Comparison of ENCODE assay signal across 23 cellular contexts in genomic region chr1:112594208-112594876, GRCh38.
"Had no signal": no experiment of that assay in that cellular context is flagged by ENCODE, and none has a peak within 500 bp of the region (broad histone marks: within the 10 kb centered on the region; RNA-seq: fewer than 3 reads in every experiment).

No MANE protein-coding gene starts in this region.

- H3K27me3 ChIP-seq: body of pancreas, colonic mucosa, foreskin keratinocyte, neutrophil had no signal

- H3K9me3 Mint-ChIP-seq: activated CD4-positive, alpha-beta memory T cell treated with anti-CD3 and anti-CD28 coated beads, Interleukin-2, amount 10 ng/mL, durations not matched to agents 7 days and 5 days; activated T-helper 17 cell treated with anti-CD3 and anti-CD28 coated beads, Interleukin-2, amount 50 U/mL, for 72 hours; endodermal cell; natural killer cell treated with Interleukin-12 subunit alpha and Interleukin-12 subunit beta and Interleukin-15 and Interleukin-18, amount 100 ng/mL, for 72 hours had no signal

- H3K36me3 ChIP-seq: colonic mucosa, neutrophil had no signal

- H3K9me3 ChIP-seq: body of pancreas, colonic mucosa, neutrophil had no signal

- H3K4me1 Mint-ChIP-seq: activated B cell treated with CpG ODN at 0.5 μM for 24 hours; activated CD4-positive, alpha-beta memory T cell treated with anti-CD3 and anti-CD28 coated beads, Interleukin-2, amount 10 ng/mL, durations not matched to agents 7 days and 5 days; activated CD8-positive, alpha-beta memory T cell treated with anti-CD3 and anti-CD28 coated beads, Interleukin-2, amount 10 ng/mL, durations not matched to agents 7 days and 5 days; activated naive CD8-positive, alpha-beta T cell treated with anti-CD3 and anti-CD28 coated beads, Interleukin-2, amount 10 ng/mL, durations not matched to agents 7 days and 5 days; activated T-helper 17 cell treated with anti-CD3 and anti-CD28 coated beads, Interleukin-2, amount 50 U/mL, for 72 hours; endodermal cell had no signal

- ATAC-seq: activated CD8-positive, alpha-beta memory T cell treated with anti-CD3 and anti-CD28 coated beads, Interleukin-2, amount 10 ng/mL, durations not matched to agents 7 days and 5 days; activated T-helper 17 cell treated with anti-CD3 and anti-CD28 coated beads, Interleukin-2, amount 50 U/mL, for 72 hours; body of pancreas; foreskin keratinocyte; left lobe of liver; natural killer cell treated with Interleukin-12 subunit alpha and Interleukin-12 subunit beta and Interleukin-15 and Interleukin-18, amount 100 ng/mL, for 72 hours; sciatic nerve had no signal

- H3K79me2 ChIP-seq: parathyroid adenoma had no signal

- DNase-seq: activated B cell treated with CpG ODN at 0.5 μM for 24 hours; activated CD4-positive, alpha-beta memory T cell treated with anti-CD3 and anti-CD28 coated beads, Interleukin-2, amount 10 ng/mL, durations not matched to agents 7 days and 5 days; activated CD4-positive, alpha-beta T cell treated with anti-CD3 and anti-CD28 coated beads for 4 hours; activated CD8-positive, alpha-beta memory T cell treated with anti-CD3 and anti-CD28 coated beads, Interleukin-2, amount 10 ng/mL, durations not matched to agents 7 days and 5 days; activated naive CD4-positive, alpha-beta T cell; activated naive CD8-positive, alpha-beta T cell treated with anti-CD3 and anti-CD28 coated beads, Interleukin-2, amount 10 ng/mL, durations not matched to agents 7 days and 5 days; body of pancreas; colonic mucosa; endodermal cell; foreskin keratinocyte; glutamatergic neuron; hippocampal formation; kidney; stimulated activated naive CD4-positive, alpha-beta T cell had no signal

- FAIRE-seq: kidney, TTC549 had no signal

- H3K4me3 ChIP-seq: body of pancreas, colonic mucosa, lung had no signal

- H3K4me1 ChIP-seq: body of pancreas, colonic mucosa, foreskin keratinocyte, parathyroid adenoma had no signal

- H3K27ac Mint-ChIP-seq: activated B cell treated with CpG ODN at 0.5 μM for 24 hours; activated CD4-positive, alpha-beta memory T cell treated with anti-CD3 and anti-CD28 coated beads, Interleukin-2, amount 10 ng/mL, durations not matched to agents 7 days and 5 days; activated CD8-positive, alpha-beta memory T cell treated with anti-CD3 and anti-CD28 coated beads, Interleukin-2, amount 10 ng/mL, durations not matched to agents 7 days and 5 days; activated naive CD8-positive, alpha-beta T cell treated with anti-CD3 and anti-CD28 coated beads, Interleukin-2, amount 10 ng/mL, durations not matched to agents 7 days and 5 days; activated T-helper 17 cell treated with anti-CD3 and anti-CD28 coated beads, Interleukin-2, amount 50 U/mL, for 72 hours; endodermal cell; natural killer cell treated with Interleukin-12 subunit alpha and Interleukin-12 subunit beta and Interleukin-15 and Interleukin-18, amount 100 ng/mL, for 72 hours had no signal

- H3K27me3 Mint-ChIP-seq: activated B cell treated with CpG ODN at 0.5 μM for 24 hours; activated CD4-positive, alpha-beta memory T cell treated with anti-CD3 and anti-CD28 coated beads, Interleukin-2, amount 10 ng/mL, durations not matched to agents 7 days and 5 days; activated CD8-positive, alpha-beta memory T cell treated with anti-CD3 and anti-CD28 coated beads, Interleukin-2, amount 10 ng/mL, durations not matched to agents 7 days and 5 days; activated naive CD8-positive, alpha-beta T cell treated with anti-CD3 and anti-CD28 coated beads, Interleukin-2, amount 10 ng/mL, durations not matched to agents 7 days and 5 days; activated T-helper 17 cell treated with anti-CD3 and anti-CD28 coated beads, Interleukin-2, amount 50 U/mL, for 72 hours; natural killer cell treated with Interleukin-12 subunit alpha and Interleukin-12 subunit beta and Interleukin-15 and Interleukin-18, amount 100 ng/mL, for 72 hours had no signal

- H3K27ac ChIP-seq: body of pancreas, colonic mucosa, epithelial cell of prostate, foreskin keratinocyte, neutrophil, parathyroid adenoma had no signal

- H3K4me3 Mint-ChIP-seq: activated B cell treated with CpG ODN at 0.5 μM for 24 hours; activated CD4-positive, alpha-beta memory T cell treated with anti-CD3 and anti-CD28 coated beads, Interleukin-2, amount 10 ng/mL, durations not matched to agents 7 days and 5 days; activated CD8-positive, alpha-beta memory T cell treated with anti-CD3 and anti-CD28 coated beads, Interleukin-2, amount 10 ng/mL, durations not matched to agents 7 days and 5 days; activated naive CD8-positive, alpha-beta T cell treated with anti-CD3 and anti-CD28 coated beads, Interleukin-2, amount 10 ng/mL, durations not matched to agents 7 days and 5 days; activated T-helper 17 cell treated with anti-CD3 and anti-CD28 coated beads, Interleukin-2, amount 50 U/mL, for 72 hours; endodermal cell; natural killer cell treated with Interleukin-12 subunit alpha and Interleukin-12 subunit beta and Interleukin-15 and Interleukin-18, amount 100 ng/mL, for 72 hours had no signal

- H2AFZ ChIP-seq: parathyroid adenoma had no signal

- H3K9ac ChIP-seq: parathyroid adenoma had no signal
